In genomic region chr18:26468931-26469340, GRCh38 we compare ENCODE assay signal across 9 cellular contexts.
DNase-seq lines count a peak whose midpoint lies in the region; ATAC-seq, FAIRE-seq and TF ChIP-seq lines count a peak whose summit lies in the region.
"Had no signal": no experiment of that assay in that cellular context is flagged by ENCODE, and none has a peak within 500 bp of the region (broad histone marks: within the 10 kb centered on the region; RNA-seq: fewer than 3 reads in every experiment).

No MANE protein-coding gene starts in this region.

- intact Hi-C loops in Right ventricle myocardium superior (cut with DNase I) (no loop called here), Right ventricle myocardium inferior (cut with DNase I) (no loop called here), mammary epithelial cell (cut with micrococcal nuclease) (loop anchor here (5.0 kb wide), 1 partner anchor 52 kb away; no protein-coding TSS in a partner anchor), pancreas (cut with DNase I) (no loop called here)

- H3K36me3 ChIP-seq in mammary epithelial cell (ENCODE audit: insufficient read depth, low read length) (peaks cover 8% of the 10 kb centered on the region), pancreas (no peaks in the 10 kb centered on the region)

- H3K27ac ChIP-seq in mammary epithelial cell (ENCODE audit: insufficient read depth, low read depth, low read length) (no peak overlapping the region), pancreas (no peak overlapping the region)

- WGBS in mammary epithelial cell (ENCODE audit: low coverage, missing lambda C conversion rate), result 77% methylated on average over 4 of the region's 4 CpGs
- 70 to 73% methylated on average over 4 of the region's 4 CpGs for WGBS in pancreas, 2 donors

- H3K4me3 ChIP-seq in mammary epithelial cell (replicated peaks in 1 of 3; ENCODE audit: insufficient read depth in 1 of 3, low read depth in 2 of 3, low read length in 3 of 3) (no peak overlapping the region), pancreas (no peak overlapping the region)

- no peak overlapping the region for H3K4me2 ChIP-seq in mammary epithelial cell (ENCODE audit: insufficient read depth, low read depth, low read length)

- CTCF ChIA-PET in mammary epithelial cell (lab: Charles Lee; ENCODE audit: low non-redundant PET), result interaction anchor here (0.7 kb wide), 1 partner anchor 81 kb away, joined by 4 read pairs; no protein-coding TSS in a partner anchor

- no TSS peak for BruUV-seq in mammary epithelial cell (replicated peaks; lab: Mats Ljungman, UMichigan)

- H3K4me1 ChIP-seq in mammary epithelial cell (ENCODE audit: insufficient read depth, low read length), result no peaks in the 10 kb centered on the region
- no peaks in the 10 kb centered on the region for H3K4me1 ChIP-seq in pancreas

- DNase-seq in Right ventricle myocardium superior (no peak), Right ventricle myocardium inferior (ENCODE audit: missing footprints) (no peak), NCI-H2029 treated with DMSO at 0.1 percent for 48 hours (lab: John Stamatoyannopoulos, UW) (peak; percentile 25), mammary epithelial cell (no peak), pancreas (peak in 1 of 6 donors; percentile 30), urothelium cell line (ENCODE audit: low spot score) (no peak)
- DNase-seq in activated CD4-positive, CD25-positive, alpha-beta regulatory T cell (lab: John Stamatoyannopoulos, UW), result no peak
- DNase-seq: activated naive CD8-positive, alpha-beta T cell treated with anti-CD3 and anti-CD28 coated beads, Interleukin-2, amount 10 ng/mL, durations not matched to agents 7 days and 5 days had no signal

- no peak overlapping the region for H3K9ac ChIP-seq in mammary epithelial cell (ENCODE audit: insufficient read depth, low read length)

- peak; percentile 46 to 63 for TF ChIP-seq CTCF in mammary epithelial cell (conservative IDR thresholded peaks at IDR 0.05 in 1 of 2, IDR thresholded peaks at IDR 0.05 in 1 of 2; ENCODE audit: extremely low read depth in 1 of 2, insufficient read depth in 1 of 2, low read depth in 1 of 2, low read length in 2 of 2)
- peak in 3 of 4 donors; percentile 20 to 46 (median 30) for TF ChIP-seq CTCF in pancreas (IDR thresholded peaks at IDR 0.05)

- H2AFZ ChIP-seq in mammary epithelial cell (ENCODE audit: low read depth, low read length), result no peak overlapping the region

- dilution Hi-C loops in mammary epithelial cell (cut with HindIII; ENCODE audit: low sequenced_read_pairs), result no loop called here

- no peaks in the 10 kb centered on the region for H3K79me2 ChIP-seq in mammary epithelial cell (ENCODE audit: insufficient read depth, low read length)

- ATAC-seq in Right ventricle myocardium superior (ENCODE audit: poor library complexity) (peak; percentile 35), Right ventricle myocardium inferior (no peak), HG02798 (IDR thresholded peaks at IDR 0.05; ENCODE audit: poor library complexity, unreplicated experiment) (peak; percentile 64), pancreas (peak in 3 of 4 donors; percentile 27 to 69 (median 43))

- H3K9me3 ChIP-seq in mammary epithelial cell (replicated peaks; ENCODE audit: insufficient read depth, low read length), result no peaks in the 10 kb centered on the region
- no peaks in the 10 kb centered on the region for H3K9me3 ChIP-seq in pancreas

- no peak for FAIRE-seq in pancreas (lab: Jason Lieb, UNC)
- no peak for FAIRE-seq in urothelium cell line (lab: Jason Lieb, UNC)

- in situ Hi-C loops in mammary epithelial cell (cut with MboI; ENCODE audit: low sequenced_read_pairs in 2 of 2), result no loop called here

- no peaks in the 10 kb centered on the region for H3K27me3 ChIP-seq in mammary epithelial cell (ENCODE audit: insufficient read depth, low read length)
- no peaks in the 10 kb centered on the region for H3K27me3 ChIP-seq in pancreas

- H4K20me1 ChIP-seq in mammary epithelial cell (ENCODE audit: insufficient read depth, low read length), result no peaks in the 10 kb centered on the region
